11 cellular contexts compared by ENCODE assay signal in the genomic region with DNA sequence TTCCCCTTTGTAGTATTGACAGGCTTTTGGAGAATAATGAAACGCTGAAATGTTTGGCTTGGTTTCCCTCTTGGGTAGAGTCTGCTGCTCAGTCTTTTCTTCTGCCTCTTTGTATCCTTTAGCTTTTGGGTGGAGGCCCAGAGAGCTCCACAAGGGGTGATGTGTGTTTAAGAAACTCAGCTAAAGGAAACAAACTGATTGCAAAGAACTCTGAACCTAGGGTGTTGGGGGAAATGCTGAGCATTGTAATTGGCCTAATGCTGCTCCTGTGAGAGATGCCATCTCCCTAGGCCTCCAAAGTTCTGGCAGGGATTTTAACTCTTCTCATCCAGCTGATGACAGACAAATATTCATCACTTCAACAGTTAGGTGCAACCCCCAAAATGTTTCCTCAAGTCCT. TPM values are rescaled to one million over a fixed set of nuclear protein-coding genes. Genes with fewer than 3 reads are reported as not detected.
A peak's percentile ranks its signal among the peaks of the same experiment; 100 is the strongest.
DNase-seq lines count a peak whose midpoint lies in the region; ATAC-seq and TF ChIP-seq lines count a peak whose summit lies in the region.
"Had no signal": no experiment of that assay in that cellular context is flagged by ENCODE, and none has a peak within 500 bp of the region (broad histone marks: within the 10 kb centered on the region; RNA-seq: fewer than 3 reads in every experiment).

No MANE protein-coding gene starts in this region.

- no peaks in the 10 kb centered on the region for H3K79me2 ChIP-seq in osteoblast (ENCODE audit: insufficient read depth, low read length)

- H3K4me3 ChIP-seq in osteoblast (ENCODE audit: insufficient read depth, low read length) = peak overlapping the region; percentile 22

- H3K4me2 ChIP-seq in osteoblast (ENCODE audit: insufficient read depth, low read length) = peak overlapping the region; percentile 75

- no peaks in the 10 kb centered on the region for H3K9me3 ChIP-seq in osteoblast (ENCODE audit: low read depth, low read length)

- no peak overlapping the region for H3K4me3 Mint-ChIP-seq in activated CD4-positive, alpha-beta T cell treated with anti-CD3 and anti-CD28 coated beads, Interleukin-2, amount 10 ng/mL, durations not matched to agents 7 days and 5 days
- H3K4me3 Mint-ChIP-seq: T-helper 2 cell treated with Interferon-gamma antibody and Interleukin-4, amounts not matched to agents 5 μg/mL and 100 μg/mL, for 36 hours had no signal

- CTCF ChIA-PET in RWPE1 (lab: Yijun Ruan, JAX) = interaction anchor here (0.6 to 1.3 kb wide), 3 partner anchors 11 to 45 kb away, joined by 3 to 4 read pairs (median 3); no protein-coding TSS in a partner anchor
- CTCF ChIA-PET in activated CD4-positive, alpha-beta T cell treated with anti-CD3 and anti-CD28 coated beads, Interleukin-2, amount 10 ng/mL, durations not matched to agents 7 days and 5 days (lab: Charles Lee) = interaction anchor here (1.3 kb wide), 1 partner anchor 10 kb away, joined by 3 read pairs; no protein-coding TSS in a partner anchor

- H2AFZ ChIP-seq in osteoblast (ENCODE audit: low read length) = peak overlapping the region; percentile 26

- H4K20me1 ChIP-seq in osteoblast (ENCODE audit: insufficient read depth, low read length) = no peaks in the 10 kb centered on the region

- TF ChIP-seq CTCF in AG09319 (IDR thresholded peaks at IDR 0.05; ENCODE audit: low read depth, low read length) (peak; percentile 21), RWPE1 (conservative IDR thresholded peaks at IDR 0.05; ENCODE audit: low read depth) (no peak), osteoblast (IDR thresholded peaks at IDR 0.05; ENCODE audit: extremely low read depth, low read depth, low read length) (no peak)

- ATAC-seq in GM21576 (IDR thresholded peaks at IDR 0.05; ENCODE audit: unreplicated experiment) (no peak), GM19324 (IDR thresholded peaks at IDR 0.05; ENCODE audit: low FRiP score, unreplicated experiment) (no peak)

- no peaks in the 10 kb centered on the region for H3K36me3 Mint-ChIP-seq in activated CD4-positive, alpha-beta T cell treated with anti-CD3 and anti-CD28 coated beads, Interleukin-2, amount 10 ng/mL, durations not matched to agents 7 days and 5 days (ENCODE audit: low read depth)

- no peaks in the 10 kb centered on the region for H3K27me3 ChIP-seq in osteoblast (ENCODE audit: insufficient read depth, low read length)

- H3K4me1 Mint-ChIP-seq in activated CD4-positive, alpha-beta T cell treated with anti-CD3 and anti-CD28 coated beads, Interleukin-2, amount 10 ng/mL, durations not matched to agents 7 days and 5 days = peaks cover 7% of the 10 kb centered on the region

- no peaks in the 10 kb centered on the region for H3K36me3 ChIP-seq in osteoblast (ENCODE audit: insufficient read depth, low read length)

- peaks cover 68% of the 10 kb centered on the region for H3K4me1 ChIP-seq in osteoblast (ENCODE audit: insufficient read depth, low read length)

- no peaks in the 10 kb centered on the region for H3K27me3 Mint-ChIP-seq in activated CD4-positive, alpha-beta T cell treated with anti-CD3 and anti-CD28 coated beads, Interleukin-2, amount 10 ng/mL, durations not matched to agents 7 days and 5 days

- H3K9me3 Mint-ChIP-seq in activated CD4-positive, alpha-beta T cell treated with anti-CD3 and anti-CD28 coated beads, Interleukin-2, amount 10 ng/mL, durations not matched to agents 7 days and 5 days = no peaks in the 10 kb centered on the region
- H3K9me3 Mint-ChIP-seq: T-helper 2 cell treated with Interferon-gamma antibody and Interleukin-4, amounts not matched to agents 5 μg/mL and 100 μg/mL, for 36 hours had no signal

- peak overlapping the region; percentile 86 for H3K27ac ChIP-seq in RWPE1
- H3K27ac ChIP-seq in osteoblast (ENCODE audit: low read depth, low read length) = peak overlapping the region; percentile 91

- no peak overlapping the region for H3K27ac Mint-ChIP-seq in activated CD4-positive, alpha-beta T cell treated with anti-CD3 and anti-CD28 coated beads, Interleukin-2, amount 10 ng/mL, durations not matched to agents 7 days and 5 days
- H3K27ac Mint-ChIP-seq: T-helper 2 cell treated with Interferon-gamma antibody and Interleukin-4, amounts not matched to agents 5 μg/mL and 100 μg/mL, for 36 hours had no signal

- POLR2A ChIA-PET in RWPE1 (lab: Yijun Ruan, JAX; ENCODE audit: low non-redundant PET) = no interaction called here
- POLR2A ChIA-PET in activated CD4-positive, alpha-beta T cell treated with anti-CD3 and anti-CD28 coated beads, Interleukin-2, amount 10 ng/mL, durations not matched to agents 7 days and 5 days (lab: Charles Lee) = no interaction called here

- DNase-seq in AG09319 (ENCODE audit: extremely low read depth, low read depth) (peak; percentile 41), RWPE1 (ENCODE audit: low spot score) (no peak), fibroblast of gingiva (ENCODE audit: low read depth) (peak; percentile 85), osteoblast (ENCODE audit: insufficient read length, low spot score, missing footprints) (no peak)
- no peak for DNase-seq in activated naive CD4-positive, alpha-beta T cell (lab: John Stamatoyannopoulos, UW)
- no peak for DNase-seq in activated CD4-positive, alpha-beta T cell treated with anti-CD3 and anti-CD28 coated beads, Interleukin-2, amount 10 ng/mL, durations not matched to agents 7 days and 5 days
- DNase-seq: activated T-cell treated with anti-CD3 and anti-CD28 coated beads for 4 hours, NCI-H526 treated with DMSO at 0.1 percent for 48 hours had no signal

RNA-seq across cellular contexts. Expression of a gene that starts 30.7 kb away (rescaled TPM):
- total RNA-seq in osteoblast = 10.0 and 10.5 TPM in 2 replicates
- 1 to 10 TPM; 3.8 to 4.3 TPM for total RNA-seq in activated CD4-positive, alpha-beta T cell treated with anti-CD3 and anti-CD28 coated beads, Interleukin-2, amount 10 ng/mL, durations not matched to agents 7 days and 5 days

Comparison
In these comparisons a context has a peak if more than half of its experiments do, and no peak if none do; other contexts are left out.
1. DNase-seq: peak in AG09319 (single experiment) and fibroblast of gingiva (single experiment); none in RWPE1 (single experiment), osteoblast (single experiment), activated naive CD4-positive, alpha-beta T cell (0 of 4) and activated CD4-positive, alpha-beta T cell treated with anti-CD3 and anti-CD28 coated beads, Interleukin-2, amount 10 ng/mL, durations not matched to agents 7 days and 5 days (single experiment).